In the genomic region with DNA sequence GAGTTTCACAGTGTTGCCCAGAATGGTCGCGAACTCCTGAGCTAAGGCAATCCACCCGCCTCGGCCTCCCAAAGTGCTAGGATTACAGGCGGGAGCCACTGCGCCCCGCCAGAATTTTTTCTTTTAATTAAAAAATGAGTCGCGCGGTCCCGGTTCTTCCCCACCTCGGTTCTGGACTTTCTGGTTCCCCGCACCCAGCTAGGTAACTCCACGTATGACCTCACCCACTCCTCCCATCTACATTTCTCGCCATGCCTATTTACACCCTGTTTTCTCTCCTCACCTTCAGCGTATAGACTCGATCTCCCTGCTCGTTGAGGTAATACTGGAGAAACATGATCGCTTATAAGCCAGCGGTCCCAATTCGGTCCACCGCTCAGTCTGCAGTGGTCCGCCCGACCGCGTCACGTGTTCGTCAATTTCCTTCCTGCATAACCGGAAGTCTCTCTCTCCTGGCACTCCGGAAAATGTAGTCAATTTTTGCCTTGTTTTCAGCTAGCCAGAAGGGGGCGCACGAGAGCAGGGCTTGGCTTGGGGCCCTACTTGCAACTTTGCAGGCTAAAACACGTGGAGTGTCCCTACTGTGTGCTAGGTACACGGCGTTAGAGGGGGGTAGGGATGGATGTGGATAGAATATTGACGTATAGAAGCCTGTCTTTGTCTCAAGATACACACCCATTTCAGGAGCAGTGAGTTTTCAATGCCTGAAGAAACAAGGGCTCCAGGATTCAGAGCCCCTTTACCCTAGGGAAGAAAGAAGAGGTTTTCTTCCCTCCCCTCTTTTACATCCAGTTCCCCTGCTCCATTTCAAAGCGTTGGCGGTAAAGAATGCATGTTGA, we compare ENCODE assay signal across 8 cellular contexts. TPM values are rescaled to one million over a fixed set of nuclear protein-coding genes. Genes with fewer than 3 reads are reported as not detected.
A peak's percentile ranks its signal among the peaks of the same experiment; 100 is the strongest.
DNase-seq lines count a peak whose midpoint lies in the region; TF ChIP-seq lines count a peak whose summit lies in the region.

A gene (minus strand): TSS at position 400 of the 839 bp plus-strand sequence. CDS start 63 bp downstream, at position 337.
A gene with protein sequence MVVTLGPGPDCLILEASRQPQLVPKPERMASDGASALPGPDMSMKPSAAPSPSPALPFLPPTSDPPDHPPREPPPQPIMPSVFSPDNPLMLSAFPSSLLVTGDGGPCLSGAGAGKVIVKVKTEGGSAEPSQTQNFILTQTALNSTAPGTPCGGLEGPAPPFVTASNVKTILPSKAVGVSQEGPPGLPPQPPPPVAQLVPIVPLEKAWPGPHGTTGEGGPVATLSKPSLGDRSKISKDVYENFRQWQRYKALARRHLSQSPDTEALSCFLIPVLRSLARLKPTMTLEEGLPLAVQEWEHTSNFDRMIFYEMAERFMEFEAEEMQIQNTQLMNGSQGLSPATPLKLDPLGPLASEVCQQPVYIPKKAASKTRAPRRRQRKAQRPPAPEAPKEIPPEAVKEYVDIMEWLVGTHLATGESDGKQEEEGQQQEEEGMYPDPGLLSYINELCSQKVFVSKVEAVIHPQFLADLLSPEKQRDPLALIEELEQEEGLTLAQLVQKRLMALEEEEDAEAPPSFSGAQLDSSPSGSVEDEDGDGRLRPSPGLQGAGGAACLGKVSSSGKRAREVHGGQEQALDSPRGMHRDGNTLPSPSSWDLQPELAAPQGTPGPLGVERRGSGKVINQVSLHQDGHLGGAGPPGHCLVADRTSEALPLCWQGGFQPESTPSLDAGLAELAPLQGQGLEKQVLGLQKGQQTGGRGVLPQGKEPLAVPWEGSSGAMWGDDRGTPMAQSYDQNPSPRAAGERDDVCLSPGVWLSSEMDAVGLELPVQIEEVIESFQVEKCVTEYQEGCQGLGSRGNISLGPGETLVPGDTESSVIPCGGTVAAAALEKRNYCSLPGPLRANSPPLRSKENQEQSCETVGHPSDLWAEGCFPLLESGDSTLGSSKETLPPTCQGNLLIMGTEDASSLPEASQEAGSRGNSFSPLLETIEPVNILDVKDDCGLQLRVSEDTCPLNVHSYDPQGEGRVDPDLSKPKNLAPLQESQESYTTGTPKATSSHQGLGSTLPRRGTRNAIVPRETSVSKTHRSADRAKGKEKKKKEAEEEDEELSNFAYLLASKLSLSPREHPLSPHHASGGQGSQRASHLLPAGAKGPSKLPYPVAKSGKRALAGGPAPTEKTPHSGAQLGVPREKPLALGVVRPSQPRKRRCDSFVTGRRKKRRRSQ (plus strand): TSS at position 579 of the 839 bp plus-strand sequence. CDS start 382 bp downstream, outside the sequence.

- H2BK5ac ChIP-seq in H9 (ENCODE audit: insufficient read length, low read length) (peak within 1 kb of the TSS; percentile 25), neuronal stem cell (ENCODE audit: low read length) (no peak within 1 kb of the TSS)

- H2BK20ac ChIP-seq in H9 (ENCODE audit: low read depth, low read length, poor library complexity, severe bottlenecking), result no peak within 1 kb of the TSS

- peaks cover 22 to 25% (median 25%) of the 10 kb centered on the region in 3 experiments for H3K36me3 Mint-ChIP-seq in H9 (ENCODE audit: insufficient read depth in 1 of 3, low read depth in 3 of 3)

- peak; percentile 97 for TF ChIP-seq CTCF in H9 (conservative IDR thresholded peaks at IDR 0.05)

- peaks cover 3% of the 10 kb centered on the region for H3K79me1 ChIP-seq in H9 (ENCODE audit: insufficient read depth, low read depth, low read length, poor library complexity, severe bottlenecking)
- peaks cover 3% of the 10 kb centered on the region for H3K79me1 ChIP-seq in neuronal stem cell (ENCODE audit: low read depth, low read length)

- H2BK15ac ChIP-seq in H9 (ENCODE audit: low read depth, low read length) (no peak within 1 kb of the TSS), neuronal stem cell (ENCODE audit: low read length) (no peak within 1 kb of the TSS)

- H3K9me3 ChIP-seq in H9 (ENCODE audit: control insufficient read depth, low read depth, low read length) (no peaks in the 10 kb centered on the region), MG63 (no peaks in the 10 kb centered on the region), neuronal stem cell (replicated peaks in 1 of 2; ENCODE audit: control insufficient read depth in 2 of 2, insufficient read depth in 1 of 2, low read depth in 1 of 2, low read length in 2 of 2) (peaks cover 1 to 3% of the 10 kb centered on the region in 2 donors), subcutaneous abdominal adipose tissue (ENCODE audit: control insufficient read depth in 5 of 5, low read length in 5 of 5) (no peaks in the 10 kb centered on the region)

- no peaks in the 10 kb centered on the region for H3K9me3 Mint-ChIP-seq in H9

- H3K4me2 ChIP-seq in H9 (ENCODE audit: insufficient read depth, insufficient read length, low read length) (peak within 1 kb of the TSS; percentile 61), neuronal stem cell (ENCODE audit: insufficient read depth, low read length, poor library complexity, severe bottlenecking) (peak within 1 kb of the TSS; percentile 74)

- H3K23me2 ChIP-seq in H9 (ENCODE audit: insufficient read length, low read depth, low read length, poor library complexity, severe bottlenecking), result peaks cover 2% of the 10 kb centered on the region

- DNase-seq in GDM1 (lab: John Stamatoyannopoulos, UW) (peak; percentile 84), H9 (peak; percentile 97), MG63 (peak; percentile 87), SHP77 (lab: John Stamatoyannopoulos, UW) (peak; percentile 89 to 92), activated gamma-delta T cell (lab: John Stamatoyannopoulos, UW) (peak; percentile 57), foreskin melanocyte (peak; percentile 86), neuronal stem cell (ENCODE audit: low spot score) (peak; percentile 80)

- H2AFZ ChIP-seq in H9 (ENCODE audit: low read length) (peak within 1 kb of the TSS; percentile 90), neuronal stem cell (ENCODE audit: low read length) (peak within 1 kb of the TSS; percentile 87)

- peak within 1 kb of the TSS; percentile 57 for H4K5ac ChIP-seq in H9 (ENCODE audit: insufficient read length, low read depth, low read length)

- H3K79me2 ChIP-seq in H9 (ENCODE audit: insufficient read depth, low read length), result peaks cover 7% of the 10 kb centered on the region; the same call in 1 of the 2 replicates

- H3K4me3 Mint-ChIP-seq in H9, result no peak within 1 kb of the TSS

- H4K8ac ChIP-seq in H9 (replicated peaks; ENCODE audit: insufficient read length, low read depth, low read length), result no peak within 1 kb of the TSS
- H4K8ac ChIP-seq in neuronal stem cell (ENCODE audit: low read depth, low read length), result no peak within 1 kb of the TSS

- H3K4me1 ChIP-seq in H9 (ENCODE audit: insufficient read depth, low read length) (peaks cover 2% of the 10 kb centered on the region; the same call in 1 of the 2 replicates), neuronal stem cell (ENCODE audit: control insufficient read depth in 2 of 2, insufficient read depth in 1 of 2, low read depth in 1 of 2, low read length in 2 of 2) (peaks cover 0 to 4% of the 10 kb centered on the region in 2 donors), subcutaneous abdominal adipose tissue (ENCODE audit: control insufficient read depth in 5 of 5, insufficient read depth in 5 of 5, low read length in 5 of 5) (peaks cover 2 to 27% (median 21%) of the 10 kb centered on the region in 5 donors)

- H3K4ac ChIP-seq in H9 (ENCODE audit: low read depth, low read length) (no peak within 1 kb of the TSS; the same call in 1 of the 2 replicates), neuronal stem cell (ENCODE audit: low read length) (no peak within 1 kb of the TSS)

- peak within 1 kb of the TSS; percentile 93 for H3K9ac ChIP-seq in H9 (ENCODE audit: extremely low read depth, insufficient read length, low read length)
- no peak within 1 kb of the TSS for H3K9ac ChIP-seq in neuronal stem cell (ENCODE audit: low read depth, low read length, poor library complexity)
- H3K9ac ChIP-seq in subcutaneous abdominal adipose tissue (ENCODE audit: low read length in 5 of 5), result peak within 1 kb of the TSS; percentile 77 to 99 (median 95)

- H2BK120ac ChIP-seq in H9 (ENCODE audit: low read depth, low read length, poor library complexity, severe bottlenecking) (no peak within 1 kb of the TSS), neuronal stem cell (ENCODE audit: low read depth, low read length) (no peak within 1 kb of the TSS)

- H3K27me3 ChIP-seq in H9 (ENCODE audit: insufficient read depth, low read length), result no peaks in the 10 kb centered on the region
- H3K27me3 ChIP-seq in MG63, result no peaks in the 10 kb centered on the region
- no peaks in the 10 kb centered on the region for H3K27me3 ChIP-seq in neuronal stem cell (ENCODE audit: control insufficient read depth in 3 of 3, insufficient read depth in 3 of 3, low read depth in 1 of 3, low read length in 3 of 3)
- H3K27me3 ChIP-seq in subcutaneous abdominal adipose tissue (ENCODE audit: control insufficient read depth in 5 of 5, insufficient read depth in 4 of 5, low read length in 5 of 5), result no peaks in the 10 kb centered on the region

- peaks cover 10 to 15% of the 10 kb centered on the region in 2 experiments for H3K4me1 Mint-ChIP-seq in H9

- no CpG with 5 or more reads among the region's 38 CpGs for WGBS in H9 (ENCODE audit: extremely low coverage, insufficient read length, low lambda C conversion rate)
- no CpG with 5 or more reads among the region's 38 CpGs for WGBS in neuronal stem cell (ENCODE audit: extremely low coverage in 2 of 2, insufficient read length in 2 of 2, insufficient replicate concordance in 1 of 2), 2 donors

- peak within 1 kb of the TSS; percentile 40 to 98 (median 54); a peak in 4 of 7 replicates for H3K27ac Mint-ChIP-seq in H9

- peaks cover 28% of the 10 kb centered on the region for H3K36me3 ChIP-seq in MG63
- peaks cover 0 to 34% of the 10 kb centered on the region in 2 donors for H3K36me3 ChIP-seq in neuronal stem cell (replicated peaks in 1 of 2; ENCODE audit: control insufficient read depth in 2 of 2, insufficient read depth in 2 of 2, low read length in 2 of 2)
- H3K36me3 ChIP-seq in subcutaneous abdominal adipose tissue (ENCODE audit: control insufficient read depth in 5 of 5, insufficient read depth in 5 of 5, low read length in 5 of 5), result peaks cover 0 to 4% (median 0%) of the 10 kb centered on the region in 5 donors

- no peak within 1 kb of the TSS for H3K56ac ChIP-seq in H9 (ENCODE audit: insufficient read length, low read depth, low read length)

- H4K91ac ChIP-seq in H9 (ENCODE audit: insufficient read length, low read depth, low read length) (no peak within 1 kb of the TSS), neuronal stem cell (ENCODE audit: low read depth, low read length, poor library complexity) (no peak within 1 kb of the TSS)

- H3K18ac ChIP-seq in H9 (ENCODE audit: insufficient read length, low read depth, low read length), result peak within 1 kb of the TSS; percentile 97
- peak within 1 kb of the TSS; percentile 59 for H3K18ac ChIP-seq in neuronal stem cell (ENCODE audit: low read length)

- peak within 1 kb of the TSS; percentile 95 for H3T11ph ChIP-seq in H9 (ENCODE audit: low read length)

- H2BK12ac ChIP-seq in H9 (ENCODE audit: insufficient read length, low read depth, low read length), result no peak within 1 kb of the TSS
- H2BK12ac ChIP-seq in neuronal stem cell (ENCODE audit: low read length), result no peak within 1 kb of the TSS

- H3K27ac ChIP-seq in H9 (ENCODE audit: insufficient read length, low read depth, low read length), result peak within 1 kb of the TSS; percentile 76
- H3K27ac ChIP-seq in neuronal stem cell (replicated peaks; ENCODE audit: low read length), result peak within 1 kb of the TSS; percentile 80
- H3K27ac ChIP-seq in subcutaneous abdominal adipose tissue (ENCODE audit: low read depth, low read length), result peak within 1 kb of the TSS; percentile 94

- H2AK5ac ChIP-seq in H9 (ENCODE audit: insufficient read length, low read length) (no peak within 1 kb of the TSS), neuronal stem cell (ENCODE audit: low read depth, low read length) (no peak within 1 kb of the TSS)

- H3K4me3 ChIP-seq in MG63, result peak within 1 kb of the TSS; percentile 86
- H3K4me3 ChIP-seq in neuronal stem cell (ENCODE audit: low read length in 2 of 2), result peak within 1 kb of the TSS; percentile 78 to 96
- peak within 1 kb of the TSS; percentile 86 to 100 (median 99) for H3K4me3 ChIP-seq in subcutaneous abdominal adipose tissue (ENCODE audit: low read depth in 1 of 5, low read length in 5 of 5)

- peaks cover 2% of the 10 kb centered on the region; the same call in 1 of the 2 replicates for H3K27me3 Mint-ChIP-seq in H9 (ENCODE audit: low read depth)

- H3K14ac ChIP-seq in H9 (ENCODE audit: insufficient read depth, low read length), result peak within 1 kb of the TSS; percentile 91; the same call in 1 of the 2 replicates
- H3K14ac ChIP-seq in neuronal stem cell (ENCODE audit: low read length), result no peak within 1 kb of the TSS

- no peaks in the 10 kb centered on the region for H4K20me1 ChIP-seq in H9 (ENCODE audit: control insufficient read depth, insufficient read depth, insufficient read length)

- H3K23ac ChIP-seq in H9 (ENCODE audit: insufficient read length, low read depth, low read length) (no peak within 1 kb of the TSS), neuronal stem cell (ENCODE audit: low read depth, low read length, poor library complexity) (no peak within 1 kb of the TSS)

RNA-seq across cellular contexts. Expression of the first gene that starts in this region (rescaled TPM):
- total RNA-seq in H9 (2021), result 215 and 235 TPM in 2 replicates
- 180 and 290 TPM in 2 replicates for total RNA-seq in MG63 (2014; rRNA removed; shearing (Covaris generic); ENCODE audit: low replicate concordance)
- polyA plus RNA-seq in neuronal stem cell (2013, experiment 1 of 2), result 266 TPM
- polyA plus RNA-seq in neuronal stem cell (2013, experiment 2 of 2), result 270 TPM

RNA-seq across cellular contexts. Expression of the second gene that starts in this region (rescaled TPM):
- 0.26 and 0.46 TPM in 2 replicates for total RNA-seq in H9 (2021)
- total RNA-seq in MG63 (2014; rRNA removed; shearing (Covaris generic); ENCODE audit: low replicate concordance), result not detected in 2 replicates
- 0.01 TPM for polyA plus RNA-seq in neuronal stem cell (2013, experiment 1 of 2)
- polyA plus RNA-seq in neuronal stem cell (2013, experiment 2 of 2), result not detected

Comparison
In these comparisons a context has a peak if more than half of its experiments do, and no peak if none do; other contexts are left out.
1. Peak in every context shown above with its lines: DNase-seq, H3K4me3 ChIP-seq and H3K27ac ChIP-seq.